ENCODE assay signal across 16 cellular contexts in the genomic region with DNA sequence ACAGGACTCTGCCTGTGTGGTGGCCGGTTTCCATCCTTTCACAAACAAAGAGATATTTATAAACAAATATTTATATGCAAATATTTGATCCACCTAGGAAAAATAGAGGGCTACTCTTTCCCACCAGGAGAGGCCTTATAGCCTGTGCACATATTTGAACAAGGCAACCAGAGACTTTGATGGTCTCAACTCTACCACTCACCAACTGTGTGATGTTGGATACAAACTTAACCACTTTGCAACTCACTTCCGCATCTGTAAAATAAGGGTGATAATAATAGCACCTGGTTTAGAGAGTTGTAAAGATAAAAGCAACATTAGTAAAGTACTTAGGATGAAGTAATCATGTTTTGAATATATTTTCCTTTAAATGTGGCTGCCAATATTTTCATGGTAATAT. TPM values are rescaled to one million over a fixed set of nuclear protein-coding genes. Genes with fewer than 3 reads are reported as not detected.
A peak's percentile ranks its signal among the peaks of the same experiment; 100 is the strongest.
DNase-seq lines count a peak whose midpoint lies in the region; ATAC-seq and TF ChIP-seq lines count a peak whose summit lies in the region.
"Had no signal": no experiment of that assay in that cellular context is flagged by ENCODE, and none has a peak within 500 bp of the region (broad histone marks: within the 10 kb centered on the region; RNA-seq: fewer than 3 reads in every experiment).

No MANE protein-coding gene starts in this region.

- H3K36me3 Mint-ChIP-seq in activated T-helper 17 cell treated with anti-CD3 and anti-CD28 coated beads, Interleukin-2, amount 50 U/mL, for 72 hours (ENCODE audit: low read depth): no peaks in the 10 kb centered on the region
- H3K36me3 Mint-ChIP-seq: CD4-positive, CD25-positive, alpha-beta regulatory T cell had no signal

- H3K27me3 Mint-ChIP-seq in activated T-helper 17 cell treated with anti-CD3 and anti-CD28 coated beads, Interleukin-2, amount 50 U/mL, for 72 hours: peaks cover 7% of the 10 kb centered on the region

- no peaks in the 10 kb centered on the region for H3K4me1 Mint-ChIP-seq in activated T-helper 17 cell treated with anti-CD3 and anti-CD28 coated beads, Interleukin-2, amount 50 U/mL, for 72 hours
- H3K4me1 Mint-ChIP-seq: CD4-positive, CD25-positive, alpha-beta regulatory T cell had no signal

- TF ChIP-seq CTCF in LNCaP clone FGC (IDR thresholded peaks at IDR 0.05; ENCODE audit: control insufficient read depth, extremely low read depth, insufficient read depth) (no peak), smooth muscle cell (IDR thresholded peaks at IDR 0.05; ENCODE audit: borderline replicate concordance, insufficient read depth, poor library complexity, severe bottlenecking) (no peak)

- H3K4me1 ChIP-seq in smooth muscle cell (ENCODE audit: low read depth): no peaks in the 10 kb centered on the region
- H3K4me1 ChIP-seq: BLaER1 had no signal

- 90% methylated on average over 2 of the region's 2 CpGs for WGBS in smooth muscle cell (ENCODE audit: low lambda C conversion rate)

- no peak overlapping the region for H3K27ac Mint-ChIP-seq in activated T-helper 17 cell treated with anti-CD3 and anti-CD28 coated beads, Interleukin-2, amount 50 U/mL, for 72 hours
- H3K27ac Mint-ChIP-seq: CD4-positive, CD25-positive, alpha-beta regulatory T cell; H9 had no signal

- no peaks in the 10 kb centered on the region for H3K9me3 Mint-ChIP-seq in activated T-helper 17 cell treated with anti-CD3 and anti-CD28 coated beads, Interleukin-2, amount 50 U/mL, for 72 hours

- H2AFZ ChIP-seq in smooth muscle cell (ENCODE audit: low read depth): no peak overlapping the region

- H3K4me3 Mint-ChIP-seq in activated T-helper 17 cell treated with anti-CD3 and anti-CD28 coated beads, Interleukin-2, amount 50 U/mL, for 72 hours: no peak overlapping the region
- H3K4me3 Mint-ChIP-seq: CD4-positive, CD25-positive, alpha-beta regulatory T cell; H9 had no signal

- no peaks in the 10 kb centered on the region for H3K27me3 ChIP-seq in smooth muscle cell (ENCODE audit: low read depth)
- H3K27me3 ChIP-seq: BLaER1 had no signal

- H3K9ac ChIP-seq in smooth muscle cell (ENCODE audit: low read depth): no peak overlapping the region
- H3K9ac ChIP-seq: BLaER1 had no signal

- H3K79me2 ChIP-seq in smooth muscle cell (ENCODE audit: low read depth): no peaks in the 10 kb centered on the region

- H3K4me3 ChIP-seq in LNCaP clone FGC (ENCODE audit: low read depth, low read length): no peak overlapping the region
- no peak overlapping the region for H3K4me3 ChIP-seq in smooth muscle cell
- H3K4me3 ChIP-seq: BLaER1, K562 had no signal

- H3K9me3 ChIP-seq in smooth muscle cell (replicated peaks; ENCODE audit: low read depth): no peaks in the 10 kb centered on the region

- H3K27ac ChIP-seq in smooth muscle cell (ENCODE audit: low read depth): no peak overlapping the region
- H3K27ac ChIP-seq: BLaER1 had no signal

- no peak for ATAC-seq in activated T-helper 17 cell treated with anti-CD3 and anti-CD28 coated beads, Interleukin-2, amount 50 U/mL, for 72 hours (replicated peaks)
- no peak for ATAC-seq in HG03342 (IDR thresholded peaks at IDR 0.05; ENCODE audit: unreplicated experiment)
- ATAC-seq: K562 had no signal

- DNase-seq in DMS53 treated with DMSO at 0.1 percent for 48 hours (lab: John Stamatoyannopoulos, UW; ENCODE audit: unreplicated experiment): peak; percentile 100
- peak; percentile 11 for DNase-seq in LNCaP clone FGC (ENCODE audit: low read depth)
- peak; percentile 86 to 87 for DNase-seq in NCI-H526 (lab: John Stamatoyannopoulos, UW)
- no peak for DNase-seq in smooth muscle cell (lab: John Stamatoyannopoulos, UW; ENCODE audit: unreplicated experiment)
- no peak for DNase-seq in CD1c-positive myeloid dendritic cell (ENCODE audit: extremely low spot score)
- DNase-seq: CD4-positive, CD25-positive, alpha-beta regulatory T cell; DMS 273 treated with DMSO at 0.1 percent for 48 hours; DMS79 treated with DMSO at 0.1 percent for 48 hours; EL; GOT3; H9 had no signal

- no peaks in the 10 kb centered on the region for H3K36me3 ChIP-seq in smooth muscle cell (ENCODE audit: low read depth)
- H3K36me3 ChIP-seq: BLaER1 had no signal

- H3K4me2 ChIP-seq in smooth muscle cell: peak overlapping the region; percentile 56
- H3K4me2 ChIP-seq: BLaER1 had no signal

- H4K20me1 ChIP-seq in smooth muscle cell (ENCODE audit: low read depth): no peaks in the 10 kb centered on the region
- H4K20me1 ChIP-seq: BLaER1 had no signal

- peaks cover 15% of the 10 kb centered on the region for H3F3A ChIP-seq in smooth muscle cell (ENCODE audit: low read depth)

RNA-seq across cellular contexts. Expression of gene CLEC12A, which starts 1.5 kb away (rescaled TPM):
- total RNA-seq in smooth muscle cell: 1.2 and 2.3 TPM in 2 replicates
- polyA plus RNA-seq in smooth muscle cell: 0.40 and 1.7 TPM in 2 replicates
- under 1 TPM in 1 of 2 donors, not detected in 1; 0.39 TPM for total RNA-seq in activated T-helper 17 cell treated with anti-CD3 and anti-CD28 coated beads, Interleukin-2, amount 50 U/mL, for 72 hours
- total RNA-seq: A673; CD4-positive, CD25-positive, alpha-beta regulatory T cell; H9; K562 had no signal
- polyA plus RNA-seq: K562 had no signal

RNA-seq across cellular contexts. Expression of gene CLEC1B, which starts 29.2 kb away (rescaled TPM):
- 2.5 and 2.9 TPM in 2 replicates for total RNA-seq in smooth muscle cell
- 2.8 and 4.1 TPM in 2 replicates for polyA plus RNA-seq in smooth muscle cell
- not detected for total RNA-seq in activated T-helper 17 cell treated with anti-CD3 and anti-CD28 coated beads, Interleukin-2, amount 50 U/mL, for 72 hours
- total RNA-seq: A673, H9, K562 had no signal
- polyA plus RNA-seq: CD4-positive, CD25-positive, alpha-beta regulatory T cell; K562 had no signal

RNA-seq across cellular contexts. Expression of gene CLEC2A, which starts 37.5 kb away (rescaled TPM):
- not detected in 2 replicates for total RNA-seq in smooth muscle cell
- polyA plus RNA-seq in smooth muscle cell: 0.67 and 1.7 TPM in 2 replicates
- not detected for total RNA-seq in activated T-helper 17 cell treated with anti-CD3 and anti-CD28 coated beads, Interleukin-2, amount 50 U/mL, for 72 hours
- total RNA-seq: A673; CD4-positive, CD25-positive, alpha-beta regulatory T cell; K562 had no signal
- polyA plus RNA-seq: CD4-positive, CD25-positive, alpha-beta regulatory T cell; K562 had no signal

RNA-seq across cellular contexts. Expression of gene CLEC12B, which starts 40.8 kb away (rescaled TPM):
- total RNA-seq in smooth muscle cell: not detected in 2 replicates
- not detected in 2 replicates for polyA plus RNA-seq in smooth muscle cell
- total RNA-seq in activated T-helper 17 cell treated with anti-CD3 and anti-CD28 coated beads, Interleukin-2, amount 50 U/mL, for 72 hours: not detected
- total RNA-seq: A673; CD4-positive, CD25-positive, alpha-beta regulatory T cell; H9; K562 had no signal
- polyA plus RNA-seq: CD4-positive, CD25-positive, alpha-beta regulatory T cell; K562 had no signal

Comparison
In these comparisons a context has a peak if more than half of its experiments do, and no peak if none do; other contexts are left out.
1. DNase-seq: peak in DMS53 treated with DMSO at 0.1 percent for 48 hours (single experiment), LNCaP clone FGC (single experiment) and NCI-H526 (2 of 2); none in smooth muscle cell (single experiment) and CD1c-positive myeloid dendritic cell (single experiment).